Comparison of ENCODE assay signal across 21 cellular contexts in the genomic region with DNA sequence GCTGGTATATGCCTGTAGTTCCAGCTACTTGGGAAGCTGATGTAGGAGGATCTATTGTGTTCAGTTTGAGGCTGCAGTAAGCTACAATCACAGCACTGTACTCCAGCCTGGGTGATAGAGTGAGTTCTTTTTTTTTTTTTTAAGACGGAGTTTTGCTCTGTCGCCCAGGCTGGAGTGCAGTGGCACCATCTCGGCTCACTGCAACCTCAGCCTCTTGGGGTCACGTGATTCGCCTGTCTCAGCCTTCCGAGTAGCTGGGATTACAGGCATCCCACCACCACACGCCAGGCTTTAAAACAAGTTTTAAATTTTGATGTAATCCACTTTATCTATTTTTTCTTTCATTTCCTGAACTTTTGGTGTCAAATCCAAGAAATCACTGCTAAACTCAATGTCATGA.
DNase-seq lines count a peak whose midpoint lies in the region; ATAC-seq and TF ChIP-seq lines count a peak whose summit lies in the region.
"Had no signal": no experiment of that assay in that cellular context is flagged by ENCODE, and none has a peak within 500 bp of the region (broad histone marks: within the 10 kb centered on the region; RNA-seq: fewer than 3 reads in every experiment).

No MANE protein-coding gene starts in this region.

- H2BK120ac ChIP-seq in mesendoderm (ENCODE audit: low read depth, low read length), result no peak overlapping the region

- no peak overlapping the region for H4K5ac ChIP-seq in mesendoderm (ENCODE audit: low read length)

- peak overlapping the region; percentile 6 for H3K27ac Mint-ChIP-seq in activated T-helper 17 cell treated with anti-CD3 and anti-CD28 coated beads, Interleukin-2, amount 50 U/mL, for 72 hours
- H3K27ac Mint-ChIP-seq: activated CD4-positive, alpha-beta T cell treated with anti-CD3 and anti-CD28 coated beads, Interleukin-2, amount 10 ng/mL, durations not matched to agents 7 days and 5 days had no signal

- no peaks in the 10 kb centered on the region for H3K27me3 Mint-ChIP-seq in activated T-helper 17 cell treated with anti-CD3 and anti-CD28 coated beads, Interleukin-2, amount 50 U/mL, for 72 hours
- H3K27me3 Mint-ChIP-seq: activated CD4-positive, alpha-beta T cell treated with anti-CD3 and anti-CD28 coated beads, Interleukin-2, amount 10 ng/mL, durations not matched to agents 7 days and 5 days; naive thymus-derived CD4-positive, alpha-beta T cell had no signal

- no peaks in the 10 kb centered on the region for H3K9me3 ChIP-seq in left ventricle myocardium inferior (replicated peaks)
- H3K9me3 ChIP-seq: BLaER1, heart right ventricle, lower lobe of right lung had no signal

- no peak overlapping the region for H3K23ac ChIP-seq in mesendoderm (ENCODE audit: low read length)

- ATAC-seq in left ventricle myocardium superior, result no peak
- ATAC-seq in activated T-helper 17 cell treated with anti-CD3 and anti-CD28 coated beads, Interleukin-2, amount 50 U/mL, for 72 hours (replicated peaks), result no peak
- no peak for ATAC-seq in GM21737 (IDR thresholded peaks at IDR 0.05; ENCODE audit: unreplicated experiment)
- ATAC-seq: lower lobe of right lung; naive thymus-derived CD4-positive, alpha-beta T cell had no signal

- no peak overlapping the region for H4K8ac ChIP-seq in mesendoderm (ENCODE audit: low read depth, low read length)

- H3K4me3 Mint-ChIP-seq in activated T-helper 17 cell treated with anti-CD3 and anti-CD28 coated beads, Interleukin-2, amount 50 U/mL, for 72 hours, result no peak overlapping the region
- H3K4me3 Mint-ChIP-seq: activated CD4-positive, alpha-beta T cell treated with anti-CD3 and anti-CD28 coated beads, Interleukin-2, amount 10 ng/mL, durations not matched to agents 7 days and 5 days; naive thymus-derived CD4-positive, alpha-beta T cell had no signal

- TF ChIP-seq CTCF in left ventricle myocardium inferior (IDR thresholded peaks at IDR 0.05; ENCODE audit: borderline replicate concordance), result no peak

- no peak overlapping the region for H3K9ac ChIP-seq in mesendoderm (ENCODE audit: low read length)

- WGBS in mesendoderm (ENCODE audit: extremely low coverage, insufficient coverage, low lambda C conversion rate), result no CpG with 5 or more reads among the region's 7 CpGs

- H3K79me1 ChIP-seq in mesendoderm (ENCODE audit: low read length), result no peaks in the 10 kb centered on the region

- H3K4me2 ChIP-seq in mesendoderm (ENCODE audit: low read length), result no peak overlapping the region

- no peaks in the 10 kb centered on the region for H3K4me1 Mint-ChIP-seq in activated T-helper 17 cell treated with anti-CD3 and anti-CD28 coated beads, Interleukin-2, amount 50 U/mL, for 72 hours
- H3K4me1 Mint-ChIP-seq: activated CD4-positive, alpha-beta T cell treated with anti-CD3 and anti-CD28 coated beads, Interleukin-2, amount 10 ng/mL, durations not matched to agents 7 days and 5 days had no signal

- H2BK15ac ChIP-seq in mesendoderm (replicated peaks; ENCODE audit: low read depth), result no peak overlapping the region

- intact Hi-C loops in left ventricle myocardium inferior (cut with micrococcal nuclease) (no loop called here), left ventricle myocardium superior (cut with micrococcal nuclease) (no loop called here)

- H3K27me3 ChIP-seq in left ventricle myocardium inferior (ENCODE audit: low read depth) (no peaks in the 10 kb centered on the region), mesendoderm (ENCODE audit: insufficient read depth, low read length, poor library complexity) (no peaks in the 10 kb centered on the region)
- H3K27me3 ChIP-seq: BLaER1, heart right ventricle had no signal

- no peak overlapping the region for H2BK5ac ChIP-seq in mesendoderm (ENCODE audit: low read length)

- H3K9me3 Mint-ChIP-seq in activated T-helper 17 cell treated with anti-CD3 and anti-CD28 coated beads, Interleukin-2, amount 50 U/mL, for 72 hours, result no peaks in the 10 kb centered on the region
- H3K9me3 Mint-ChIP-seq: activated CD4-positive, alpha-beta T cell treated with anti-CD3 and anti-CD28 coated beads, Interleukin-2, amount 10 ng/mL, durations not matched to agents 7 days and 5 days; naive thymus-derived CD4-positive, alpha-beta T cell had no signal

- no peak overlapping the region for H3K18ac ChIP-seq in mesendoderm (ENCODE audit: low read length)

- H3K4me1 ChIP-seq in left ventricle myocardium inferior (peaks cover 20% of the 10 kb centered on the region), mesendoderm (ENCODE audit: control insufficient read depth, low read depth, low read length) (no peaks in the 10 kb centered on the region)

- DNase-seq in left ventricle myocardium inferior (no peak), left ventricle myocardium superior (no peak), mesendoderm (peak; percentile 6), COLO668 (lab: John Stamatoyannopoulos, UW; ENCODE audit: unreplicated experiment) (no peak), MV-4-11 (lab: John Stamatoyannopoulos, UW) (no peak)
- DNase-seq in effector CD4-positive, alpha-beta T cell, result no peak
- DNase-seq: activated CD4-positive, alpha-beta T cell treated with anti-CD3 and anti-CD28 coated beads, Interleukin-2, amount 10 ng/mL, durations not matched to agents 7 days and 5 days; activated CD8-positive, alpha-beta memory T cell treated with anti-CD3 and anti-CD28 coated beads, Interleukin-2, amount 50 U/mL, for 48 hours; activated gamma-delta T cell treated with Interleukin-2 at 50 U/mL for 16 hours; anterior cingulate cortex; heart right ventricle; KBM-7; lower lobe of right lung; naive thymus-derived CD4-positive, alpha-beta T cell; NCI-H1048; NCI-H2081; NCI-H510A; stimulated activated CD4-positive, alpha-beta T cell treated with anti-CD3 and anti-CD28 coated beads, Interleukin-2, amount 100 ng/mL, for 48 hours had no signal

- no peaks in the 10 kb centered on the region for H3K79me2 ChIP-seq in mesendoderm (ENCODE audit: control insufficient read depth, insufficient read depth, low read length)

- H3K36me3 ChIP-seq in left ventricle myocardium inferior, result peaks cover 16% of the 10 kb centered on the region
- no peaks in the 10 kb centered on the region for H3K36me3 ChIP-seq in mesendoderm (ENCODE audit: control insufficient read depth, insufficient read depth, low read length)

- H3K36me3 Mint-ChIP-seq in activated T-helper 17 cell treated with anti-CD3 and anti-CD28 coated beads, Interleukin-2, amount 50 U/mL, for 72 hours (ENCODE audit: low read depth), result peaks cover 33% of the 10 kb centered on the region

- no peak overlapping the region for H3K4me3 ChIP-seq in left ventricle myocardium inferior
- H3K4me3 ChIP-seq in mesendoderm (ENCODE audit: low read length), result no peak overlapping the region
- H3K4me3 ChIP-seq: BLaER1, heart right ventricle, lower lobe of right lung had no signal

- no peak overlapping the region for H3K56ac ChIP-seq in mesendoderm (ENCODE audit: low read length)

- H2AK5ac ChIP-seq in mesendoderm (ENCODE audit: low read length), result no peak overlapping the region

- H3K4ac ChIP-seq in mesendoderm (ENCODE audit: low read depth, low read length), result no peak overlapping the region

- H3K27ac ChIP-seq in left ventricle myocardium inferior (replicated peaks), result peak overlapping the region; percentile 7
- H3K27ac ChIP-seq in mesendoderm (ENCODE audit: low read depth, low read length), result no peak overlapping the region
- H3K27ac ChIP-seq: BLaER1, lower lobe of right lung had no signal
